Comparison of ENCODE assay signal across 9 cellular contexts in genomic region chr11:96112192-96113099, GRCh38.
DNase-seq lines count a peak whose midpoint lies in the region; ATAC-seq lines count a peak whose summit lies in the region.
"Had no signal": no experiment of that assay in that cellular context is flagged by ENCODE, and none has a peak within 500 bp of the region (broad histone marks: within the 10 kb centered on the region; RNA-seq: fewer than 3 reads in every experiment).

No MANE protein-coding gene starts in this region.

- no peaks in the 10 kb centered on the region for H3K27me3 Mint-ChIP-seq in activated CD8-positive, alpha-beta memory T cell treated with anti-CD3 and anti-CD28 coated beads, Interleukin-2, amount 10 ng/mL, durations not matched to agents 7 days and 5 days
- no peaks in the 10 kb centered on the region for H3K27me3 Mint-ChIP-seq in stimulated activated naive CD8-positive, alpha-beta T cell treated with anti-CD3 and anti-CD28 coated beads, Interleukin-15, amount 100 ng/mL, for 72 hours
- H3K27me3 Mint-ChIP-seq: B cell had no signal

- peaks cover 8% of the 10 kb centered on the region for H3K36me3 Mint-ChIP-seq in activated CD8-positive, alpha-beta memory T cell treated with anti-CD3 and anti-CD28 coated beads, Interleukin-2, amount 10 ng/mL, durations not matched to agents 7 days and 5 days

- H3K9me3 Mint-ChIP-seq in activated CD8-positive, alpha-beta memory T cell treated with anti-CD3 and anti-CD28 coated beads, Interleukin-2, amount 10 ng/mL, durations not matched to agents 7 days and 5 days (ENCODE audit: low read depth), result no peaks in the 10 kb centered on the region
- H3K9me3 Mint-ChIP-seq in stimulated activated naive CD8-positive, alpha-beta T cell treated with anti-CD3 and anti-CD28 coated beads, Interleukin-15, amount 100 ng/mL, for 72 hours, result no peaks in the 10 kb centered on the region

- peak overlapping the region; percentile 25 for H3K27ac ChIP-seq in cingulate gyrus (ENCODE audit: low read depth, low read length)

- H3K27ac Mint-ChIP-seq in activated CD8-positive, alpha-beta memory T cell treated with anti-CD3 and anti-CD28 coated beads, Interleukin-2, amount 10 ng/mL, durations not matched to agents 7 days and 5 days, result peak overlapping the region; percentile 55
- H3K27ac Mint-ChIP-seq in stimulated activated naive CD8-positive, alpha-beta T cell treated with anti-CD3 and anti-CD28 coated beads, Interleukin-15, amount 100 ng/mL, for 72 hours, result peak overlapping the region; percentile 8 to 95
- H3K27ac Mint-ChIP-seq: B cell had no signal

- CTCF ChIA-PET in activated CD8-positive, alpha-beta memory T cell treated with anti-CD3 and anti-CD28 coated beads, Interleukin-2, amount 10 ng/mL, durations not matched to agents 7 days and 5 days (lab: Charles Lee), result interaction anchor here (0.6 kb wide), 1 partner anchor 266 kb away, joined by 4 read pairs; no protein-coding TSS in a partner anchor

- H3K4me3 Mint-ChIP-seq in activated CD8-positive, alpha-beta memory T cell treated with anti-CD3 and anti-CD28 coated beads, Interleukin-2, amount 10 ng/mL, durations not matched to agents 7 days and 5 days, result no peak overlapping the region
- peak overlapping the region; percentile 55 to 79 for H3K4me3 Mint-ChIP-seq in stimulated activated naive CD8-positive, alpha-beta T cell treated with anti-CD3 and anti-CD28 coated beads, Interleukin-15, amount 100 ng/mL, for 72 hours
- H3K4me3 Mint-ChIP-seq: B cell had no signal

- ATAC-seq in activated CD8-positive, alpha-beta memory T cell treated with anti-CD3 and anti-CD28 coated beads, Interleukin-2, amount 10 ng/mL, durations not matched to agents 7 days and 5 days, result peak; percentile 76
- ATAC-seq in HG03064 (IDR thresholded peaks at IDR 0.05; ENCODE audit: low read depth, unreplicated experiment), result peak; percentile 96
- ATAC-seq in stimulated activated naive CD8-positive, alpha-beta T cell treated with anti-CD3 and anti-CD28 coated beads, Interleukin-15, amount 100 ng/mL, for 72 hours, result peak; percentile 94

- H3K4me1 Mint-ChIP-seq in activated CD8-positive, alpha-beta memory T cell treated with anti-CD3 and anti-CD28 coated beads, Interleukin-2, amount 10 ng/mL, durations not matched to agents 7 days and 5 days, result peaks cover 16% of the 10 kb centered on the region
- peaks cover 59% of the 10 kb centered on the region for H3K4me1 Mint-ChIP-seq in stimulated activated naive CD8-positive, alpha-beta T cell treated with anti-CD3 and anti-CD28 coated beads, Interleukin-15, amount 100 ng/mL, for 72 hours

- DNase-seq in activated CD8-positive, alpha-beta memory T cell treated with anti-CD3 and anti-CD28 coated beads, Interleukin-2, amount 10 ng/mL, durations not matched to agents 7 days and 5 days, result peak; percentile 62
- no peak for DNase-seq in activated CD8-positive, alpha-beta memory T cell treated with anti-CD3 and anti-CD28 coated beads for 24 hours
- peak; percentile 43 to 58 for DNase-seq in stimulated activated naive CD8-positive, alpha-beta T cell treated with anti-CD3 and anti-CD28 coated beads, Interleukin-15, amount 100 ng/mL, for 72 hours
- DNase-seq in NCI-H2171 (lab: John Stamatoyannopoulos, UW) (no peak), SW 1271 (lab: John Stamatoyannopoulos, UW) (no peak), NCI-H2029 treated with DMSO at 0.1 percent for 48 hours (lab: John Stamatoyannopoulos, UW) (no peak)

Comparison
In these comparisons a context has a peak if more than half of its experiments do, and no peak if none do; other contexts are left out.
1. DNase-seq: peak in activated CD8-positive, alpha-beta memory T cell treated with anti-CD3 and anti-CD28 coated beads, Interleukin-2, amount 10 ng/mL, durations not matched to agents 7 days and 5 days (single experiment) and stimulated activated naive CD8-positive, alpha-beta T cell treated with anti-CD3 and anti-CD28 coated beads, Interleukin-15, amount 100 ng/mL, for 72 hours (2 of 2); none in activated CD8-positive, alpha-beta memory T cell treated with anti-CD3 and anti-CD28 coated beads for 24 hours (single experiment), NCI-H2171 (single experiment), SW 1271 (0 of 2) and NCI-H2029 treated with DMSO at 0.1 percent for 48 hours (single experiment).
2. Peak in every context shown above with its lines, with median percentiles within 50 percentile points of each other: ATAC-seq.